In genomic region chr14:50139192-50139591, GRCh38 we compare ENCODE assay signal across 22 cellular contexts. TPM values are rescaled to one million over a fixed set of nuclear protein-coding genes. Genes with fewer than 3 reads are reported as not detected.
DNase-seq lines count a peak whose midpoint lies in the region; ATAC-seq and TF ChIP-seq lines count a peak whose summit lies in the region.
"Had no signal": no experiment of that assay in that cellular context is flagged by ENCODE, and none has a peak within 500 bp of the region (broad histone marks: within the 10 kb centered on the region; RNA-seq: fewer than 3 reads in every experiment).

No MANE protein-coding gene starts in this region.

- no peaks in the 10 kb centered on the region for H3K9me2 ChIP-seq in GM23248 (ENCODE audit: insufficient read depth)
- no peaks in the 10 kb centered on the region for H3K9me2 ChIP-seq in PC-3 (replicated peaks; ENCODE audit: low read length)

- CTCF ChIA-PET in PC-3 (lab: Charles Lee), result no interaction called here

- H3K9me3 ChIP-seq in GM23248 (ENCODE audit: low read depth) (no peaks in the 10 kb centered on the region), PC-3 (ENCODE audit: low read length) (no peaks in the 10 kb centered on the region), left lung (no peaks in the 10 kb centered on the region)
- H3K9me3 ChIP-seq: adrenal gland, gastrocnemius medialis had no signal

- BruUV-seq in PC-3 (replicated peaks; lab: Mats Ljungman, UMichigan), result no TSS peak

- no peaks in the 10 kb centered on the region for H3K27me3 Mint-ChIP-seq in stimulated activated naive CD8-positive, alpha-beta T cell treated with anti-CD3 and anti-CD28 coated beads, Interleukin-15, amount 100 ng/mL, for 72 hours
- H3K27me3 Mint-ChIP-seq: stimulated activated memory B cell treated with anti-CD40 and anti-IgM and Interleukin-4, amounts not matched to agents 10 μg/mL and 1 μg/mL and 100 μg/mL, for 72 hours had no signal

- H3K79me2 ChIP-seq in GM23248 (ENCODE audit: insufficient read depth) (no peaks in the 10 kb centered on the region), PC-3 (ENCODE audit: low read length) (no peaks in the 10 kb centered on the region)

- no peaks in the 10 kb centered on the region for H3K27me3 ChIP-seq in GM23248 (replicated peaks; ENCODE audit: insufficient read depth)
- H3K27me3 ChIP-seq in PC-3 (ENCODE audit: low read length), result no peaks in the 10 kb centered on the region
- H3K27me3 ChIP-seq in left lung, result no peaks in the 10 kb centered on the region
- H3K27me3 ChIP-seq: adrenal gland, gastrocnemius medialis had no signal

- no peak for TF ChIP-seq CTCF in PC-3 (conservative IDR thresholded peaks at IDR 0.05; ENCODE audit: low read depth, low read length)
- no peak for TF ChIP-seq CTCF in cardiac fibroblast (IDR thresholded peaks at IDR 0.05; ENCODE audit: low read depth, low read length)
- no peak for TF ChIP-seq CTCF in left lung (IDR thresholded peaks at IDR 0.05)

- 95 to 96% methylated on average over 3 of the region's 3 CpGs for WGBS in GM23248 (ENCODE audit: low coverage in 1 of 2, low lambda C conversion rate in 2 of 2, missing lambda C conversion rate in 2 of 2), 2 experiments

- no peaks in the 10 kb centered on the region for H3F3A ChIP-seq in GM23248 (ENCODE audit: insufficient read depth)
- no peaks in the 10 kb centered on the region for H3F3A ChIP-seq in PC-3 (ENCODE audit: low read length, unreplicated experiment)

- intact Hi-C loops in PC-3 (cut with micrococcal nuclease), result no loop called here
- intact Hi-C loops in left lung (cut with DNase I), result no loop called here

- H4K20me1 ChIP-seq in GM23248 (ENCODE audit: insufficient read depth), result no peaks in the 10 kb centered on the region
- H4K20me1 ChIP-seq in PC-3 (ENCODE audit: low read length), result no peaks in the 10 kb centered on the region

- ATAC-seq in PC-3 (no peak), left lung (no peak)
- no peak for ATAC-seq in stimulated activated naive CD8-positive, alpha-beta T cell treated with anti-CD3 and anti-CD28 coated beads, Interleukin-15, amount 100 ng/mL, for 72 hours
- ATAC-seq: activated CD8-positive, alpha-beta T cell treated with anti-CD3 and anti-CD28 coated beads, Interleukin-2, amount 10 ng/mL, durations not matched to agents 7 days and 5 days; gastrocnemius medialis; stimulated activated memory B cell treated with anti-CD40 and anti-IgM and Interleukin-4, amounts not matched to agents 10 μg/mL and 1 μg/mL and 100 μg/mL, for 72 hours had no signal

- H3K27ac ChIP-seq in GM23248 (no peak overlapping the region), PC-3 (ENCODE audit: low read length) (no peak overlapping the region), left lung (no peak overlapping the region)
- H3K27ac ChIP-seq: adrenal gland, epithelial cell of prostate, gastrocnemius medialis had no signal

- H3K4me3 ChIP-seq in GM23248, result no peak overlapping the region
- no peak overlapping the region for H3K4me3 ChIP-seq in PC-3 (ENCODE audit: low read length)
- no peak overlapping the region for H3K4me3 ChIP-seq in cardiac fibroblast (replicated peaks in 1 of 2; ENCODE audit: low read depth in 2 of 2, low read length in 2 of 2)
- H3K4me3 ChIP-seq in left lung, result no peak overlapping the region
- H3K4me3 ChIP-seq: adrenal gland, gastrocnemius medialis had no signal

- H3K27ac Mint-ChIP-seq in stimulated activated naive CD8-positive, alpha-beta T cell treated with anti-CD3 and anti-CD28 coated beads, Interleukin-15, amount 100 ng/mL, for 72 hours, result no peak overlapping the region
- H3K27ac Mint-ChIP-seq: activated CD8-positive, alpha-beta T cell treated with anti-CD3 and anti-CD28 coated beads, Interleukin-2, amount 10 ng/mL, durations not matched to agents 7 days and 5 days; stimulated activated memory B cell treated with anti-CD40 and anti-IgM and Interleukin-4, amounts not matched to agents 10 μg/mL and 1 μg/mL and 100 μg/mL, for 72 hours had no signal

- DNase-seq in GM23248, result peak; percentile 13
- no peak for DNase-seq in PC-3
- peak; percentile 33 to 76 for DNase-seq in cardiac fibroblast (ENCODE audit: low read depth in 2 of 2)
- DNase-seq in myocyte (ENCODE audit: low read depth), result peak; percentile 47
- no peak for DNase-seq in ACHN
- DNase-seq in left lung, result no peak
- no peak for DNase-seq in SIG-M5 (lab: John Stamatoyannopoulos, UW)
- DNase-seq in stimulated activated naive CD8-positive, alpha-beta T cell treated with anti-CD3 and anti-CD28 coated beads, Interleukin-15, amount 100 ng/mL, for 72 hours, result no peak
- DNase-seq: activated CD8-positive, alpha-beta T cell treated with anti-CD3 and anti-CD28 coated beads, Interleukin-2, amount 10 ng/mL, durations not matched to agents 7 days and 5 days; activated gamma-delta T cell treated with Interleukin-2 at 50 U/mL for 16 hours; adrenal gland; central memory CD4-positive, alpha-beta T cell; gastrocnemius medialis; GDM1; NCI-H1417; NCI-H524 treated with DMSO at 0.1 percent for 48 hours; occipital lobe; small intestine; stimulated activated CD4-positive, alpha-beta T cell treated with anti-CD3 and anti-CD28 coated beads, Interleukin-2, amount 100 ng/mL, for 24 hours; SW 1271 had no signal

- H3K36me3 ChIP-seq in GM23248 (ENCODE audit: low read depth) (peaks cover 12% of the 10 kb centered on the region; the same call in 1 of the 2 replicates), PC-3 (ENCODE audit: low read depth, low read length) (no peaks in the 10 kb centered on the region), left lung (peaks cover 0 to 42% of the 10 kb centered on the region in 2 donors)

- POLR2A ChIA-PET in PC-3 (lab: Charles Lee; ENCODE audit: unreplicated experiment), result no interaction called here

- H3K9ac ChIP-seq in GM23248 (no peak overlapping the region), PC-3 (ENCODE audit: low read length) (0 out of 2 replicates have a peak overlapping the region, but pooled peaks have one; percentile 0)

- H3K4me2 ChIP-seq in GM23248 (ENCODE audit: unreplicated experiment) (no peak overlapping the region), PC-3 (ENCODE audit: low read length) (no peak overlapping the region)

- no peaks in the 10 kb centered on the region for H3K4me1 ChIP-seq in GM23248 (ENCODE audit: insufficient read depth)
- no peaks in the 10 kb centered on the region for H3K4me1 ChIP-seq in PC-3 (ENCODE audit: insufficient read depth, low read length)
- no peaks in the 10 kb centered on the region for H3K4me1 ChIP-seq in left lung
- H3K4me1 ChIP-seq: adrenal gland, gastrocnemius medialis had no signal

- H3K4me1 Mint-ChIP-seq in stimulated activated naive CD8-positive, alpha-beta T cell treated with anti-CD3 and anti-CD28 coated beads, Interleukin-15, amount 100 ng/mL, for 72 hours, result no peaks in the 10 kb centered on the region
- H3K4me1 Mint-ChIP-seq: stimulated activated memory B cell treated with anti-CD40 and anti-IgM and Interleukin-4, amounts not matched to agents 10 μg/mL and 1 μg/mL and 100 μg/mL, for 72 hours had no signal

- no peak overlapping the region for H3K4me3 Mint-ChIP-seq in stimulated activated naive CD8-positive, alpha-beta T cell treated with anti-CD3 and anti-CD28 coated beads, Interleukin-15, amount 100 ng/mL, for 72 hours
- H3K4me3 Mint-ChIP-seq: activated CD8-positive, alpha-beta T cell treated with anti-CD3 and anti-CD28 coated beads, Interleukin-2, amount 10 ng/mL, durations not matched to agents 7 days and 5 days; stimulated activated memory B cell treated with anti-CD40 and anti-IgM and Interleukin-4, amounts not matched to agents 10 μg/mL and 1 μg/mL and 100 μg/mL, for 72 hours had no signal

- H3K9me3 Mint-ChIP-seq in stimulated activated naive CD8-positive, alpha-beta T cell treated with anti-CD3 and anti-CD28 coated beads, Interleukin-15, amount 100 ng/mL, for 72 hours, result no peaks in the 10 kb centered on the region
- H3K9me3 Mint-ChIP-seq: stimulated activated memory B cell treated with anti-CD40 and anti-IgM and Interleukin-4, amounts not matched to agents 10 μg/mL and 1 μg/mL and 100 μg/mL, for 72 hours had no signal

- in situ Hi-C loops in GM23248 (cut with MboI) (no loop called here), ACHN (cut with HindIII; ENCODE audit: low pct_ligation_motif_present, low pct_unique_long_range_greater_than_20kb, low sequenced_read_pairs) (no loop called here)

- H2AFZ ChIP-seq in GM23248 (no peak overlapping the region), PC-3 (ENCODE audit: low read length) (no peak overlapping the region)

RNA-seq across cellular contexts. Expression of gene VCPKMT, which starts 22.8 kb away (rescaled TPM):
- total RNA-seq in GM23248 (2014; rRNA removed; shearing (Covaris generic)), result 7.5 and 8.2 TPM in 2 replicates
- polyA plus RNA-seq in GM23248 (2016; fragmentation: Nextera tagmentation; extraction: Ambion mirVana), result 7.7 and 9.4 TPM in 2 replicates
- total RNA-seq in PC-3 (2014; rRNA removed), result 8.2 and 8.8 TPM in 2 replicates
- 10.3 and 11.4 TPM in 2 replicates for total RNA-seq in myocyte
- 8.5 TPM for polyA plus RNA-seq in myocyte (2012)
- total RNA-seq in left lung, result 1 to 10 TPM; 5.8 to 9.3 TPM

Comparison
In these comparisons a context has a peak if more than half of its experiments do, and no peak if none do; other contexts are left out.
1. DNase-seq: peak in GM23248 (single experiment), cardiac fibroblast (2 of 2) and myocyte (single experiment); none in PC-3 (single experiment), ACHN (single experiment), left lung (0 of 2), SIG-M5 (single experiment) and stimulated activated naive CD8-positive, alpha-beta T cell treated with anti-CD3 and anti-CD28 coated beads, Interleukin-15, amount 100 ng/mL, for 72 hours (0 of 2).